ENCODE assay signal across 12 cellular contexts in the genomic region with DNA sequence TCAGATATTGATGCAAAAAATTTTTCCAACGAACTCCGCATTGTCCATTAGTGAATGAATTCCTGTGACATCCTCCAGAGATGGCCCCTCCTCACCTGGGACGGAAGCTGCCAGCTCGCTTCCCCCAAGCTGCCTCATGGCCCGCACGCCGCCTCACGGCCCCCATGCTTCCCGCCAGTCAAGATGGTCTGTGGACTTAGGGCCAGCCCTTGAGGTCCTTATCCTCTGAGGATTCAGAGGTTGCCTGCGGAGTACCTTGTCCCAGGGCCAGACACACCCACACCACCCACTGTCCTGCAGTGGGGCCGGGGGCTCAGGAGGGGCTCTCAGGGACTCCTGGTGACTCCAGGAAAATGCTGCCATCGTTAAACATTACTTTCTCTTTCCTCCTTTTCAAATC.
DNase-seq lines count a peak whose midpoint lies in the region; ATAC-seq, FAIRE-seq and TF ChIP-seq lines count a peak whose summit lies in the region.
"Had no signal": no experiment of that assay in that cellular context is flagged by ENCODE, and none has a peak within 500 bp of the region (broad histone marks: within the 10 kb centered on the region; RNA-seq: fewer than 3 reads in every experiment).

No MANE protein-coding gene starts in this region.

- DNase-seq in activated naive CD8-positive, alpha-beta T cell treated with anti-CD3 and anti-CD28 coated beads, Interleukin-2, amount 10 ng/mL, durations not matched to agents 7 days and 5 days: no peak
- no peak for DNase-seq in activated naive CD8-positive, alpha-beta T cell treated with anti-CD3 and anti-CD28 coated beads, Interleukin-2, amount 50 U/mL, for 24 hours
- DNase-seq in WTC11 (ENCODE audit: low spot score) (no peak), endothelial cell of umbilical vein (ENCODE audit: low read depth, low spot score) (no peak), gastrocnemius medialis (no peak), HTR-8/SVneo (ENCODE audit: insufficient read length, low spot score) (no peak), frontal cortex (ENCODE audit: low spot score in 2 of 2) (no peak)
- DNase-seq: NCI-H1930; NK-92 treated with Interleukin-12 subunit alpha and Interleukin-12 subunit beta, amount 100 ng/mL, for 24 hours had no signal

- peaks cover 57% of the 10 kb centered on the region for H3K79me2 ChIP-seq in endothelial cell of umbilical vein (ENCODE audit: control insufficient read depth, insufficient read depth, low read length)

- TF ChIP-seq CTCF in WTC11 (IDR thresholded peaks at IDR 0.05): no peak
- no peak for TF ChIP-seq CTCF in endothelial cell of umbilical vein (IDR thresholded peaks at IDR 0.05; ENCODE audit: extremely low read depth in 1 of 2, insufficient read depth in 1 of 2, low read depth in 1 of 2, low read length in 2 of 2)
- no peak for TF ChIP-seq CTCF in gastrocnemius medialis (IDR thresholded peaks at IDR 0.05 in 4 of 5, conservative IDR thresholded peaks at IDR 0.05 in 1 of 5)

- H3K27me3 ChIP-seq in endothelial cell of umbilical vein (ENCODE audit: control insufficient read depth in 2 of 2, insufficient read depth in 2 of 2, low read length in 2 of 2) (no peaks in the 10 kb centered on the region), gastrocnemius medialis (no peaks in the 10 kb centered on the region)

- H3K27ac ChIP-seq in endothelial cell of umbilical vein (ENCODE audit: insufficient read depth, low read depth, low read length): no peak overlapping the region
- H3K27ac ChIP-seq in gastrocnemius medialis: peak overlapping the region in 3 of 4 donors; percentile 31 to 42 (median 39)
- H3K27ac ChIP-seq: BLaER1 treated with 17β-estradiol and CSF1 and Interleukin-3, amounts not matched to agents 10 nM and 100 nM had no signal

- no peaks in the 10 kb centered on the region for H3K9me1 ChIP-seq in endothelial cell of umbilical vein (replicated peaks; ENCODE audit: control insufficient read depth, extremely low read depth, insufficient read depth, low read length)

- no peak overlapping the region for H3K4me3 Mint-ChIP-seq in activated naive CD8-positive, alpha-beta T cell treated with anti-CD3 and anti-CD28 coated beads, Interleukin-2, amount 10 ng/mL, durations not matched to agents 7 days and 5 days
- H3K4me3 Mint-ChIP-seq in activated naive CD8-positive, alpha-beta T cell treated with anti-CD3 and anti-CD28 coated beads, Interleukin-2, amount 50 U/mL, for 24 hours: no peak overlapping the region
- H3K4me3 Mint-ChIP-seq in WTC11: no peak overlapping the region

- no peak for ATAC-seq in activated naive CD8-positive, alpha-beta T cell treated with anti-CD3 and anti-CD28 coated beads, Interleukin-2, amount 10 ng/mL, durations not matched to agents 7 days and 5 days (ENCODE audit: low read depth)
- no peak for ATAC-seq in activated naive CD8-positive, alpha-beta T cell treated with anti-CD3 and anti-CD28 coated beads, Interleukin-2, amount 50 U/mL, for 24 hours
- ATAC-seq in WTC11 (peak; percentile 20; the same call in 1 of the 2 replicates), gastrocnemius medialis (no peak), HG03571 (IDR thresholded peaks at IDR 0.05; ENCODE audit: unreplicated experiment) (no peak)

- peaks cover 6% of the 10 kb centered on the region for H3K4me1 Mint-ChIP-seq in activated naive CD8-positive, alpha-beta T cell treated with anti-CD3 and anti-CD28 coated beads, Interleukin-2, amount 10 ng/mL, durations not matched to agents 7 days and 5 days
- peaks cover 8% of the 10 kb centered on the region for H3K4me1 Mint-ChIP-seq in activated naive CD8-positive, alpha-beta T cell treated with anti-CD3 and anti-CD28 coated beads, Interleukin-2, amount 50 U/mL, for 24 hours
- H3K4me1 Mint-ChIP-seq in WTC11: peaks cover 4% of the 10 kb centered on the region

- H3K4me1 ChIP-seq in endothelial cell of umbilical vein (ENCODE audit: control insufficient read depth, extremely low read depth, insufficient read depth, low read length): peaks cover 3% of the 10 kb centered on the region
- H3K4me1 ChIP-seq in gastrocnemius medialis: peaks cover 35 to 47% of the 10 kb centered on the region in 2 donors

- POLR2A ChIA-PET in activated naive CD8-positive, alpha-beta T cell treated with anti-CD3 and anti-CD28 coated beads, Interleukin-2, amount 10 ng/mL, durations not matched to agents 7 days and 5 days (lab: Charles Lee): no interaction called here
- POLR2A ChIA-PET in WTC11 (lab: Charles Lee): no interaction called here
- POLR2A ChIA-PET in endothelial cell of umbilical vein (lab: Charles Lee): no interaction called here

- H2AFZ ChIP-seq in endothelial cell of umbilical vein (ENCODE audit: low read depth, low read length): no peak overlapping the region

- no peaks in the 10 kb centered on the region for H3K9me3 Mint-ChIP-seq in activated naive CD8-positive, alpha-beta T cell treated with anti-CD3 and anti-CD28 coated beads, Interleukin-2, amount 10 ng/mL, durations not matched to agents 7 days and 5 days
- H3K9me3 Mint-ChIP-seq in activated naive CD8-positive, alpha-beta T cell treated with anti-CD3 and anti-CD28 coated beads, Interleukin-2, amount 50 U/mL, for 24 hours: no peaks in the 10 kb centered on the region
- H3K9me3 Mint-ChIP-seq in WTC11: no peaks in the 10 kb centered on the region

- CTCF ChIA-PET in WTC11 (lab: Charles Lee) (interaction anchor here (0.5 to 2.8 kb wide), 30 partner anchors 9 to 346 kb away, joined by 3 to 17 read pairs (median 6); a partner anchor contains a TSS), endothelial cell of umbilical vein (lab: Charles Lee) (interaction anchor here (1.1 to 1.6 kb wide), 2 partner anchors 20 to 126 kb away, joined by 4 to 6 read pairs; no protein-coding TSS in a partner anchor)

- TF ChIP-seq POLR2A in endothelial cell of umbilical vein (IDR thresholded peaks at IDR 0.05; ENCODE audit: low read depth, low read length) (peak; percentile 57), gastrocnemius medialis (IDR thresholded peaks at IDR 0.05) (no peak)

- no peaks in the 10 kb centered on the region for H4K20me1 ChIP-seq in endothelial cell of umbilical vein (replicated peaks; ENCODE audit: control insufficient read depth, extremely low read depth, insufficient read depth, low read length)

- H3K27ac Mint-ChIP-seq in activated naive CD8-positive, alpha-beta T cell treated with anti-CD3 and anti-CD28 coated beads, Interleukin-2, amount 10 ng/mL, durations not matched to agents 7 days and 5 days: peak overlapping the region; percentile 48
- H3K27ac Mint-ChIP-seq in activated naive CD8-positive, alpha-beta T cell treated with anti-CD3 and anti-CD28 coated beads, Interleukin-2, amount 50 U/mL, for 24 hours: no peak overlapping the region
- no peak overlapping the region for H3K27ac Mint-ChIP-seq in WTC11

- no peaks in the 10 kb centered on the region for H3K27me3 Mint-ChIP-seq in activated naive CD8-positive, alpha-beta T cell treated with anti-CD3 and anti-CD28 coated beads, Interleukin-2, amount 10 ng/mL, durations not matched to agents 7 days and 5 days
- H3K27me3 Mint-ChIP-seq in activated naive CD8-positive, alpha-beta T cell treated with anti-CD3 and anti-CD28 coated beads, Interleukin-2, amount 50 U/mL, for 24 hours: no peaks in the 10 kb centered on the region
- H3K27me3 Mint-ChIP-seq in WTC11 (ENCODE audit: low read depth): no peaks in the 10 kb centered on the region

- no peak for FAIRE-seq in endothelial cell of umbilical vein (lab: Jason Lieb, UNC)
- no peak for FAIRE-seq in HTR-8/SVneo (lab: Jason Lieb, UNC)
- no peak for FAIRE-seq in frontal cortex (lab: Jason Lieb, UNC)
- FAIRE-seq: H54 had no signal

- in situ Hi-C loops in gastrocnemius medialis (cut with MboI; ENCODE audit: low sequenced_read_pairs in 4 of 4): loop anchor here in 1 of 4 donors (10.0 kb wide), 1 partner anchor 120 kb away; no protein-coding TSS in a partner anchor

- H3K4me2 ChIP-seq in endothelial cell of umbilical vein (ENCODE audit: insufficient read depth, low read length): no peak overlapping the region

- intact Hi-C loops in endothelial cell of umbilical vein (cut with micrococcal nuclease): no loop called here
- intact Hi-C loops in gastrocnemius medialis (cut with DNase I; ENCODE audit: low total_unique reads): no loop called here

- H3K4me3 ChIP-seq in endothelial cell of umbilical vein (replicated peaks in 1 of 3; ENCODE audit: insufficient read depth in 1 of 3, low read depth in 1 of 3, low read length in 3 of 3) (no peak overlapping the region), gastrocnemius medialis (no peak overlapping the region)
- H3K4me3 ChIP-seq: BLaER1 treated with 17β-estradiol and CSF1 and Interleukin-3, amounts not matched to agents 10 nM and 100 nM had no signal

- H3K36me3 Mint-ChIP-seq in activated naive CD8-positive, alpha-beta T cell treated with anti-CD3 and anti-CD28 coated beads, Interleukin-2, amount 10 ng/mL, durations not matched to agents 7 days and 5 days: peaks cover 45% of the 10 kb centered on the region
- peaks cover 32% of the 10 kb centered on the region for H3K36me3 Mint-ChIP-seq in activated naive CD8-positive, alpha-beta T cell treated with anti-CD3 and anti-CD28 coated beads, Interleukin-2, amount 50 U/mL, for 24 hours (ENCODE audit: low read depth)
- H3K36me3 Mint-ChIP-seq in WTC11: peaks cover 53% of the 10 kb centered on the region

- dilution Hi-C loops in endothelial cell of umbilical vein (cut with MboI; ENCODE audit: extremely low pct_ligation_motif_present, low sequenced_read_pairs): no loop called here

- no peaks in the 10 kb centered on the region for H3K9me3 ChIP-seq in endothelial cell of umbilical vein (replicated peaks; ENCODE audit: control insufficient read depth, insufficient read depth, low read length)
- no peaks in the 10 kb centered on the region for H3K9me3 ChIP-seq in gastrocnemius medialis
- H3K9me3 ChIP-seq: BLaER1 treated with 17β-estradiol and CSF1 and Interleukin-3, amounts not matched to agents 10 nM and 100 nM had no signal

- no TSS peak for BruUV-seq in endothelial cell of umbilical vein (replicated peaks; lab: Mats Ljungman, UMichigan)

- H3K36me3 ChIP-seq in endothelial cell of umbilical vein (ENCODE audit: control insufficient read depth in 2 of 2, extremely low read depth in 1 of 2, insufficient read depth in 2 of 2, low read length in 2 of 2) (peaks cover 75 to 78% of the 10 kb centered on the region in 2 experiments), gastrocnemius medialis (peaks cover 0 to 79% of the 10 kb centered on the region in 2 donors)

- H3K9ac ChIP-seq in endothelial cell of umbilical vein (replicated peaks; ENCODE audit: extremely low read depth, insufficient read depth, low read length): no peak overlapping the region
- H3K9ac ChIP-seq: BLaER1 treated with 17β-estradiol and CSF1 and Interleukin-3, amounts not matched to agents 10 nM and 100 nM had no signal

TF ChIP-seq in WTC11, 78 proteins besides CTCF, POLR2A, EP300 and RAD21 (continues in another document):
- TF ChIP-seq SOX15 (CRISPR knock-in tag; IDR thresholded peaks at IDR 0.05) (no peak), ZNF138 (CRISPR knock-in tag; conservative IDR thresholded peaks at IDR 0.05) (no peak), JAZF1 (CRISPR knock-in tag; IDR thresholded peaks at IDR 0.05) (no peak)

TF ChIP-seq in endothelial cell of umbilical vein, 7 proteins besides CTCF, POLR2A, EP300 and RAD21:
- TF ChIP-seq MYC (IDR thresholded peaks at IDR 0.05; ENCODE audit: low read depth, low read length): no peak
- TF ChIP-seq POLR2AphosphoS5 (IDR thresholded peaks at IDR 0.05; ENCODE audit: insufficient read depth, low read depth, low read length): peak; percentile 6
